Comparison of ENCODE assay signal across 8 cellular contexts in the genomic region with DNA sequence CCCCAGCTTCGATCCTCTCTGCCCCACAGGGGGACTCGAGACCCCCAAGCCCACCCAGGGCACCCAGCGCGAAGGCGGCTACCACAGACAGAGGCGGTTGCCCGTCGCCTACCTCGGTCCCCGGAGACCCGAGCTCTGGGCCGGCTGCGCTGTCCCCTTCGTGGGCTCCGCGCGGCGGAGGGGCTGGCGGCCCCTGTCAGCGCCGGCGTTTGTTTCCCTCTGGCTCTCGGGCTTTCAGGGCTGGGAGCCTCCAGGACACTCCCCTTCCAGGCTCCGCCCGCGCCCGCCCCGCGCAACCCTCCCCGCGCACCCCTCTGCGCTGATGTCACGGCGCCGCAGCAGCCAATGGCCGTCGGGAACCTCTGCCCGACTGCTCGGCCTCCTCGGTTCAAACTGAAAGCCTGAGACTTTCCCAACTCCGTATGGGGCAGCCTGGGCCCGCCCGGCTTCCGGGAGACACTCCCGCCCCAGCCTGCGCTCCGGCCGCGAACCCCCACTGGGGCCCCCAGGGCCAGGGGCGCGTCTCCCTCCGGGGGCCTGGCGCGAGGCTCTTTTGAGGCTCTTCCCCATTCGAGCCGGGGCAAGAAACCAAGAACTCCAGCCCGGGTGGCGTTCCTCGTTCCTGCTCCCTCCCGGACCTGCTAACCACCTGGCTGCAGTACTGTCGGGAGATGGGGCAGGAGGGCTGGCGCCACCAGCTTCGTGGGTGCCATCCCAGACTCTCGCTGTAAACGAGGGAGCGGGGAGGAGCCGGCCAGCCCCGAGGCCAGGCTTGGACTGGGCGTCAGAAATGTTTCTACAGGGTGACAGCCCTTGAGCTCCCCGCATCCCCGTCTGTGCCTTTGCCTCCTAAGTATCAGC. TPM values are rescaled to one million over a fixed set of nuclear protein-coding genes. Genes with fewer than 3 reads are reported as not detected.
DNase-seq lines count a peak whose midpoint lies in the region; ATAC-seq and TF ChIP-seq lines count a peak whose summit lies in the region.

A gene with protein sequence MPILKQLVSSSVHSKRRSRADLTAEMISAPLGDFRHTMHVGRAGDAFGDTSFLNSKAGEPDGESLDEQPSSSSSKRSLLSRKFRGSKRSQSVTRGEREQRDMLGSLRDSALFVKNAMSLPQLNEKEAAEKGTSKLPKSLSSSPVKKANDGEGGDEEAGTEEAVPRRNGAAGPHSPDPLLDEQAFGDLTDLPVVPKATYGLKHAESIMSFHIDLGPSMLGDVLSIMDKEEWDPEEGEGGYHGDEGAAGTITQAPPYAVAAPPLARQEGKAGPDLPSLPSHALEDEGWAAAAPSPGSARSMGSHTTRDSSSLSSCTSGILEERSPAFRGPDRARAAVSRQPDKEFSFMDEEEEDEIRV (minus strand): TSS at position 221 of the 861 bp plus-strand sequence. CDS start 25,501 bp downstream, outside the sequence.

- peak; percentile 97 for DNase-seq in BE2C
- DNase-seq in GM19238 (ENCODE audit: insufficient read length, low spot score): peak; percentile 85
- DNase-seq in NCI-H526 treated with DMSO at 0.1 percent for 48 hours (lab: John Stamatoyannopoulos, UW): peak; percentile 87
- peak; percentile 92 for DNase-seq in activated CD4-positive, alpha-beta memory T cell treated with anti-CD3 and anti-CD28 coated beads, Interleukin-2, amount 10 ng/mL, durations not matched to agents 7 days and 5 days
- DNase-seq in dorsolateral prefrontal cortex: peak; percentile 89 to 97 (median 95)
- DNase-seq in stimulated activated CD4-positive, alpha-beta T cell treated with anti-CD3 and anti-CD28 coated beads, Interleukin-4, amount 100 ng/mL, for 1 hour: peak; percentile 86

- H3K4me1 Mint-ChIP-seq in activated CD4-positive, alpha-beta memory T cell treated with anti-CD3 and anti-CD28 coated beads, Interleukin-2, amount 10 ng/mL, durations not matched to agents 7 days and 5 days: peaks cover 9% of the 10 kb centered on the region

- peaks cover 5% of the 10 kb centered on the region for H3K27me3 Mint-ChIP-seq in activated CD4-positive, alpha-beta memory T cell treated with anti-CD3 and anti-CD28 coated beads, Interleukin-2, amount 10 ng/mL, durations not matched to agents 7 days and 5 days

- peaks cover 21% of the 10 kb centered on the region for H3K4me1 ChIP-seq in BE2C
- peaks cover 0 to 28% (median 14%) of the 10 kb centered on the region in 4 donors for H3K4me1 ChIP-seq in liver (ENCODE audit: control insufficient read depth in 4 of 4, insufficient read depth in 4 of 4, low read length in 3 of 4)

- H3K9me3 ChIP-seq in BE2C: no peaks in the 10 kb centered on the region
- no peaks in the 10 kb centered on the region for H3K9me3 ChIP-seq in liver (ENCODE audit: control insufficient read depth in 4 of 4, low read length in 3 of 4)

- H3K27ac ChIP-seq in dorsolateral prefrontal cortex: peak within 1 kb of the TSS; percentile 73 to 99 (median 96)
- H3K27ac ChIP-seq in liver (ENCODE audit: low read depth in 1 of 2, low read length in 2 of 2): peak within 1 kb of the TSS; percentile 95 to 96

- ATAC-seq in HG03432 (IDR thresholded peaks at IDR 0.05; ENCODE audit: unreplicated experiment): peak; percentile 90

- H3K9ac ChIP-seq in liver (ENCODE audit: low read depth in 1 of 2, low read length in 2 of 2): peak within 1 kb of the TSS; percentile 83 to 89

- H3K36me3 ChIP-seq in BE2C (no peaks in the 10 kb centered on the region), liver (ENCODE audit: control insufficient read depth in 4 of 4, insufficient read depth in 3 of 4, low read depth in 1 of 4, low read length in 3 of 4) (no peaks in the 10 kb centered on the region)

- no peak within 1 kb of the TSS for H3K27ac Mint-ChIP-seq in activated CD4-positive, alpha-beta memory T cell treated with anti-CD3 and anti-CD28 coated beads, Interleukin-2, amount 10 ng/mL, durations not matched to agents 7 days and 5 days

- H3K4me3 ChIP-seq in BE2C (ENCODE audit: low read depth, low read length) (peak within 1 kb of the TSS; percentile 96), dorsolateral prefrontal cortex (peak within 1 kb of the TSS; percentile 52 to 100 (median 97)), liver (ENCODE audit: low read depth in 1 of 3, low read length in 3 of 3) (peak within 1 kb of the TSS; percentile 85 to 88 (median 85))

- 1% methylated on average over 71 of the region's 71 CpGs for WGBS in liver

- intact Hi-C loops in dorsolateral prefrontal cortex (cut with DNase I): loop anchor here (1.0 to 5.0 kb wide), 6 partner anchors 30 to 59 kb away; no protein-coding TSS in a partner anchor

- TF ChIP-seq CTCF in BE2C (IDR thresholded peaks at IDR 0.05; ENCODE audit: low read depth, low read length) (no peak), dorsolateral prefrontal cortex (IDR thresholded peaks at IDR 0.05 in 54 of 56, conservative IDR thresholded peaks at IDR 0.05 in 2 of 56; ENCODE audit: low read depth in 1 of 56, partially characterized antibody in 56 of 56) (peak in 17 of 56 donors; percentile 6 to 45 (median 19)), liver (IDR thresholded peaks at IDR 0.05; ENCODE audit: low read depth, low read length, missing input control) (no peak)

- CTCF ChIA-PET in activated CD4-positive, alpha-beta memory T cell treated with anti-CD3 and anti-CD28 coated beads, Interleukin-2, amount 10 ng/mL, durations not matched to agents 7 days and 5 days (lab: Charles Lee): interaction anchor here (1.1 to 1.4 kb wide), 3 partner anchors 104 to 585 kb away, joined by 3 to 5 read pairs (median 3); no protein-coding TSS in a partner anchor

- peak within 1 kb of the TSS; percentile 76 for H3K4me3 Mint-ChIP-seq in activated CD4-positive, alpha-beta memory T cell treated with anti-CD3 and anti-CD28 coated beads, Interleukin-2, amount 10 ng/mL, durations not matched to agents 7 days and 5 days

- TF ChIP-seq RAD21 in liver (IDR thresholded peaks at IDR 0.05): peak; percentile 31 to 38

- H3K9me3 Mint-ChIP-seq in activated CD4-positive, alpha-beta memory T cell treated with anti-CD3 and anti-CD28 coated beads, Interleukin-2, amount 10 ng/mL, durations not matched to agents 7 days and 5 days: no peaks in the 10 kb centered on the region

- H3K36me3 Mint-ChIP-seq in activated CD4-positive, alpha-beta memory T cell treated with anti-CD3 and anti-CD28 coated beads, Interleukin-2, amount 10 ng/mL, durations not matched to agents 7 days and 5 days (ENCODE audit: low read depth): no peaks in the 10 kb centered on the region

- POLR2A ChIA-PET in activated CD4-positive, alpha-beta memory T cell treated with anti-CD3 and anti-CD28 coated beads, Interleukin-2, amount 10 ng/mL, durations not matched to agents 7 days and 5 days (lab: Charles Lee): interaction anchor here (0.8 to 2.5 kb wide), 8 partner anchors 20 to 753 kb away, joined by 3 to 13 read pairs (median 4); a partner anchor contains a TSS

- H3K27me3 ChIP-seq in BE2C (no peaks in the 10 kb centered on the region), dorsolateral prefrontal cortex (no peaks in the 10 kb centered on the region), liver (ENCODE audit: control insufficient read depth in 4 of 4, insufficient read depth in 4 of 4, low read length in 3 of 4) (no peaks in the 10 kb centered on the region)

TF ChIP-seq in liver, 16 proteins besides CTCF, POLR2A, EP300 and RAD21 (continues in another document):
- TF ChIP-seq, protein P1, sequence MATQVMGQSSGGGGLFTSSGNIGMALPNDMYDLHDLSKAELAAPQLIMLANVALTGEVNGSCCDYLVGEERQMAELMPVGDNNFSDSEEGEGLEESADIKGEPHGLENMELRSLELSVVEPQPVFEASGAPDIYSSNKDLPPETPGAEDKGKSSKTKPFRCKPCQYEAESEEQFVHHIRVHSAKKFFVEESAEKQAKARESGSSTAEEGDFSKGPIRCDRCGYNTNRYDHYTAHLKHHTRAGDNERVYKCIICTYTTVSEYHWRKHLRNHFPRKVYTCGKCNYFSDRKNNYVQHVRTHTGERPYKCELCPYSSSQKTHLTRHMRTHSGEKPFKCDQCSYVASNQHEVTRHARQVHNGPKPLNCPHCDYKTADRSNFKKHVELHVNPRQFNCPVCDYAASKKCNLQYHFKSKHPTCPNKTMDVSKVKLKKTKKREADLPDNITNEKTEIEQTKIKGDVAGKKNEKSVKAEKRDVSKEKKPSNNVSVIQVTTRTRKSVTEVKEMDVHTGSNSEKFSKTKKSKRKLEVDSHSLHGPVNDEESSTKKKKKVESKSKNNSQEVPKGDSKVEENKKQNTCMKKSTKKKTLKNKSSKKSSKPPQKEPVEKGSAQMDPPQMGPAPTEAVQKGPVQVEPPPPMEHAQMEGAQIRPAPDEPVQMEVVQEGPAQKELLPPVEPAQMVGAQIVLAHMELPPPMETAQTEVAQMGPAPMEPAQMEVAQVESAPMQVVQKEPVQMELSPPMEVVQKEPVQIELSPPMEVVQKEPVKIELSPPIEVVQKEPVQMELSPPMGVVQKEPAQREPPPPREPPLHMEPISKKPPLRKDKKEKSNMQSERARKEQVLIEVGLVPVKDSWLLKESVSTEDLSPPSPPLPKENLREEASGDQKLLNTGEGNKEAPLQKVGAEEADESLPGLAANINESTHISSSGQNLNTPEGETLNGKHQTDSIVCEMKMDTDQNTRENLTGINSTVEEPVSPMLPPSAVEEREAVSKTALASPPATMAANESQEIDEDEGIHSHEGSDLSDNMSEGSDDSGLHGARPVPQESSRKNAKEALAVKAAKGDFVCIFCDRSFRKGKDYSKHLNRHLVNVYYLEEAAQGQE (IDR thresholded peaks at IDR 0.05): peak; percentile 76
- TF ChIP-seq YY1 (IDR thresholded peaks at IDR 0.05): peak; percentile 77
- TF ChIP-seq, protein P2, sequence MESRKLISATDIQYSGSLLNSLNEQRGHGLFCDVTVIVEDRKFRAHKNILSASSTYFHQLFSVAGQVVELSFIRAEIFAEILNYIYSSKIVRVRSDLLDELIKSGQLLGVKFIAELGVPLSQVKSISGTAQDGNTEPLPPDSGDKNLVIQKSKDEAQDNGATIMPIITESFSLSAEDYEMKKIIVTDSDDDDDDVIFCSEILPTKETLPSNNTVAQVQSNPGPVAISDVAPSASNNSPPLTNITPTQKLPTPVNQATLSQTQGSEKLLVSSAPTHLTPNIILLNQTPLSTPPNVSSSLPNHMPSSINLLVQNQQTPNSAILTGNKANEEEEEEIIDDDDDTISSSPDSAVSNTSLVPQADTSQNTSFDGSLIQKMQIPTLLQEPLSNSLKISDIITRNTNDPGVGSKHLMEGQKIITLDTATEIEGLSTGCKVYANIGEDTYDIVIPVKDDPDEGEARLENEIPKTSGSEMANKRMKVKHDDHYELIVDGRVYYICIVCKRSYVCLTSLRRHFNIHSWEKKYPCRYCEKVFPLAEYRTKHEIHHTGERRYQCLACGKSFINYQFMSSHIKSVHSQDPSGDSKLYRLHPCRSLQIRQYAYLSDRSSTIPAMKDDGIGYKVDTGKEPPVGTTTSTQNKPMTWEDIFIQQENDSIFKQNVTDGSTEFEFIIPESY (IDR thresholded peaks at IDR 0.05): no peak
- peak in 1 of 2 donors; percentile 46 for TF ChIP-seq JUND (IDR thresholded peaks at IDR 0.05)
- peak; percentile 43 for TF ChIP-seq TAF1 (conservative IDR thresholded peaks at IDR 0.05)

RNA-seq across cellular contexts. Expression of the gene that starts here (rescaled TPM):
- 63.5 TPM for polyA plus RNA-seq in BE2C (2012; ENCODE audit: insufficient read depth, insufficient read length, low read depth)
- total RNA-seq in activated CD4-positive, alpha-beta memory T cell treated with anti-CD3 and anti-CD28 coated beads, Interleukin-2, amount 10 ng/mL, durations not matched to agents 7 days and 5 days: 1 to 10 TPM; 3.6 to 3.8 TPM
- total RNA-seq in dorsolateral prefrontal cortex: 100 to 1,000 TPM in 13 of 120 experiments, 10 to 100 TPM in 107; 47.4 to 222 (median 76.7) TPM
- 10 to 100 TPM; 27.5 to 31.0 TPM for total RNA-seq in liver
- 10 to 100 TPM; 15.7 to 28.4 TPM for polyA plus RNA-seq in liver

Comparison
In these comparisons a context has a peak if more than half of its experiments do, and no peak if none do; other contexts are left out.
1. Peak in every context shown above with its lines: DNase-seq, ATAC-seq, H3K4me3 ChIP-seq and H3K27ac ChIP-seq.
2. RNA of the gene that starts here (total RNA-seq): 47.4 to 222 TPM in dorsolateral prefrontal cortex and 27.5 to 31.0 TPM in liver; 3.6 to 3.8 TPM in activated CD4-positive, alpha-beta memory T cell treated with anti-CD3 and anti-CD28 coated beads, Interleukin-2, amount 10 ng/mL, durations not matched to agents 7 days and 5 days; every median in the first group is over 4 times any median in the second.